Comparison of ENCODE assay signal across 1 cellular context in genomic region chr22:25039255-25039654, GRCh38.
A peak's percentile ranks its signal among the peaks of the same experiment; 100 is the strongest.
TF ChIP-seq lines count a peak whose summit lies in the region.

No MANE protein-coding gene starts in this region.

TF ChIP-seq in liver, 16 proteins besides CTCF, POLR2A, EP300 and RAD21 (continued from another document):
- no peak for TF ChIP-seq REST (IDR thresholded peaks at IDR 0.05)
- no peak for TF ChIP-seq JUND (IDR thresholded peaks at IDR 0.05)
- TF ChIP-seq ATF3 (IDR thresholded peaks at IDR 0.05): no peak
- peak; percentile 83 to 91 for TF ChIP-seq HNF4A (conservative IDR thresholded peaks at IDR 0.05)
- TF ChIP-seq HNF4G (IDR thresholded peaks at IDR 0.05): peak; percentile 51
- TF ChIP-seq RXRA (IDR thresholded peaks at IDR 0.05): peak; percentile 89 to 94
- no peak for TF ChIP-seq GABPA (IDR thresholded peaks at IDR 0.05 in 1 of 2, conservative IDR thresholded peaks at IDR 0.05 in 1 of 2)
